In the genomic region with DNA sequence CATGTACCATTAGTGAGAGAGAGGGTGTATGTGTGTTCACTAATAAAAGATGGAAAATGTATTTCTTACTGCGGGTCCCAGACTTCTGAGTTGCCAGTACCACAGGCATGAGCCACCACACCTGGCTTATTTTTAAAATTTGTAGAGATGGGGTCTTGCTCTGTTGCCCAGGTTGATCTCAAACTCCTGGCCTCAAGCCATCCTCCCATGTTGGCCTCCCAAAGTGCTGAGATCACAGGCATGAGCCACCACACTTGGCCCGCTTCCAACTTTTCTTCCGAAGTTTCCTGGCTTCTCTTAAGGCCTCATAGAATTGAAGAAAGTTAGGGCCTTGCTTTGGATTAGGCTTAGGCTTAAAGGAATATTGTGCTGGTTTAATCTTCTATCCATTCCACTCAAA, we compare ENCODE assay signal across 1 cellular context.
TF ChIP-seq lines count a peak whose summit lies in the region.

No MANE protein-coding gene starts in this region.

TF ChIP-seq in SK-N-SH treated with all-trans-retinoic acid at 6 μM for 48 hours, 23 proteins besides CTCF, POLR2A, EP300 and RAD21 (continued from another document):
- TF ChIP-seq TSHZ2 (CRISPR knock-in tag; IDR thresholded peaks at IDR 0.05) (no peak), CREB5 (CRISPR knock-in tag; IDR thresholded peaks at IDR 0.05; ENCODE audit: low read depth) (no peak), POU6F1 (CRISPR knock-in tag; IDR thresholded peaks at IDR 0.05; ENCODE audit: borderline replicate concordance, low read depth) (no peak), PATZ1 (CRISPR knock-in tag; IDR thresholded peaks at IDR 0.05; ENCODE audit: borderline replicate concordance) (no peak)
